9 cellular contexts compared by ENCODE assay signal in the genomic region with DNA sequence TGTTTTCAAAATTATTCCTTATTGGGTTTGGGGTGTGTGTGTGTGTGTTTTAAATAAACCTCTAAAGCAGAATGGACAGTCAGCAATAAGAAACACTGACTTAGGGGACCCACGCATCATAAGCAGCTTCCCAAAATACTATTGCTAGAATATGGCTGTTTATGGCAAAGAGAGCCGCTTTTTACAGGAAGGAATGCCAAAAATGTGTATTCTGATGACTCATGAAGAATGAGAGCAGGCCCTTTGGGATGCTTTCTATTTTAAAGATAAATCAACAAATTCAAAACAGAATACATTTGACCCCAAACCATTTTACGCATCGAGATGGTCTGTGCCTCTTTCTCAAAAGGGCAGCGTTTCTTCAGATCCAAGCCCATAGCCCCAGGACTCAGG. TPM values are rescaled to one million over a fixed set of nuclear protein-coding genes. Genes with fewer than 3 reads are reported as not detected.
A peak's percentile ranks its signal among the peaks of the same experiment; 100 is the strongest.
DNase-seq lines count a peak whose midpoint lies in the region; ATAC-seq and TF ChIP-seq lines count a peak whose summit lies in the region.
"Had no signal": no experiment of that assay in that cellular context is flagged by ENCODE, and none has a peak within 500 bp of the region (broad histone marks: within the 10 kb centered on the region; RNA-seq: fewer than 3 reads in every experiment).

No MANE protein-coding gene starts in this region.

- no peak overlapping the region for H3K27ac ChIP-seq in PC-3 (ENCODE audit: low read length)
- H3K27ac ChIP-seq in WERI-Rb-1: no peak overlapping the region

- peaks cover 29% of the 10 kb centered on the region for H3K79me2 ChIP-seq in PC-3 (ENCODE audit: low read length)

- intact Hi-C loops in PC-3 (cut with micrococcal nuclease): loop anchor here (1.0 kb wide), 1 partner anchor 72 kb away; no protein-coding TSS in a partner anchor

- H3K4me3 ChIP-seq in PC-3 (ENCODE audit: low read length): no peak overlapping the region
- H3K4me3 ChIP-seq in WERI-Rb-1 (ENCODE audit: low read depth, low read length): no peak overlapping the region

- peaks cover 22% of the 10 kb centered on the region for H3K4me1 ChIP-seq in PC-3 (ENCODE audit: insufficient read depth, low read length)

- no peaks in the 10 kb centered on the region for H3K9me2 ChIP-seq in PC-3 (replicated peaks; ENCODE audit: low read length)

- H3K4me1 Mint-ChIP-seq in nephron progenitor cell: peaks cover 8% of the 10 kb centered on the region

- H3K9ac ChIP-seq in PC-3 (ENCODE audit: low read length): no peak overlapping the region

- CTCF ChIA-PET in PC-3 (lab: Charles Lee): no interaction called here

- POLR2A ChIA-PET in PC-3 (lab: Charles Lee; ENCODE audit: unreplicated experiment): no interaction called here

- peaks cover 7% of the 10 kb centered on the region for H3K9me3 Mint-ChIP-seq in nephron progenitor cell
- H3K9me3 Mint-ChIP-seq in activated naive CD4-positive, alpha-beta T cell treated with anti-CD3 and anti-CD28 coated beads, Interleukin-2, amount 50 U/mL, for 72 hours: peaks cover 0 to 4% of the 10 kb centered on the region in 2 donors

- peak overlapping the region; percentile 42 for H3K4me2 ChIP-seq in PC-3 (ENCODE audit: low read length)

- H3K9me3 ChIP-seq in PC-3 (ENCODE audit: low read length) (no peaks in the 10 kb centered on the region), WERI-Rb-1 (ENCODE audit: severe bottlenecking) (no peaks in the 10 kb centered on the region)

- H3F3A ChIP-seq in PC-3 (ENCODE audit: low read length, unreplicated experiment): no peaks in the 10 kb centered on the region

- peaks cover 45% of the 10 kb centered on the region for H3K36me3 Mint-ChIP-seq in nephron progenitor cell (ENCODE audit: low read depth)
- peaks cover 13 to 19% of the 10 kb centered on the region in 2 donors for H3K36me3 Mint-ChIP-seq in activated naive CD4-positive, alpha-beta T cell treated with anti-CD3 and anti-CD28 coated beads, Interleukin-2, amount 50 U/mL, for 72 hours

- H3K4me3 Mint-ChIP-seq in nephron progenitor cell: no peak overlapping the region

- H3K27me3 ChIP-seq in PC-3 (ENCODE audit: low read length) (no peaks in the 10 kb centered on the region), WERI-Rb-1 (ENCODE audit: insufficient read depth, low read depth, severe bottlenecking) (no peaks in the 10 kb centered on the region)

- H3K27ac Mint-ChIP-seq in nephron progenitor cell: peak overlapping the region; percentile 74
- peak overlapping the region in 1 of 2 donors; percentile 23 for H3K27ac Mint-ChIP-seq in activated naive CD4-positive, alpha-beta T cell treated with anti-CD3 and anti-CD28 coated beads, Interleukin-2, amount 50 U/mL, for 72 hours

- peaks cover 6% of the 10 kb centered on the region; the same call in 1 of the 2 replicates for H3K36me3 ChIP-seq in PC-3 (ENCODE audit: low read depth, low read length)
- H3K36me3 ChIP-seq in WERI-Rb-1: peaks cover 29% of the 10 kb centered on the region

- BruUV-seq in PC-3 (replicated peaks; lab: Mats Ljungman, UMichigan): no TSS peak

- ATAC-seq in PC-3 (peak; percentile 56), GM18868 (IDR thresholded peaks at IDR 0.05; ENCODE audit: unreplicated experiment) (no peak), GM18502 (IDR thresholded peaks at IDR 0.05; ENCODE audit: poor library complexity, unreplicated experiment) (no peak)
- no peak for ATAC-seq in activated naive CD4-positive, alpha-beta T cell treated with anti-CD3 and anti-CD28 coated beads, Interleukin-2, amount 50 U/mL, for 72 hours

- H3K27me3 Mint-ChIP-seq in nephron progenitor cell (ENCODE audit: low read depth, poor library complexity): no peaks in the 10 kb centered on the region

- H2AFZ ChIP-seq in PC-3 (ENCODE audit: low read length): no peak overlapping the region

- DNase-seq in AG08395 (ENCODE audit: low spot score): peak; percentile 86
- peak; percentile 41 for DNase-seq in PC-3
- peak; percentile 32 for DNase-seq in epidermal melanocyte (ENCODE audit: insufficient read length, low spot score)
- DNase-seq in nephron progenitor cell: no peak
- DNase-seq in activated naive CD4-positive, alpha-beta T cell treated with anti-CD3 and anti-CD28 coated beads, Interleukin-2, amount 50 U/mL, for 72 hours (ENCODE audit: low spot score in 2 of 2): no peak
- no peak for DNase-seq in WERI-Rb-1
- DNase-seq: DMS153 had no signal

- TF ChIP-seq CTCF in PC-3 (conservative IDR thresholded peaks at IDR 0.05; ENCODE audit: low read depth, low read length): no peak
- no peak for TF ChIP-seq CTCF in nephron progenitor cell (IDR thresholded peaks at IDR 0.05)
- TF ChIP-seq CTCF in WERI-Rb-1 (IDR thresholded peaks at IDR 0.05; ENCODE audit: low read depth, low read length): no peak

- H4K20me1 ChIP-seq in PC-3 (ENCODE audit: low read length): no peaks in the 10 kb centered on the region

RNA-seq across cellular contexts. Expression of gene ARHGAP17, which starts 37.5 kb away (rescaled TPM):
- total RNA-seq in PC-3 (2014; rRNA removed): 12.8 and 15.7 TPM in 2 replicates
- 10 to 100 TPM; 66.8 to 72.0 TPM for total RNA-seq in activated naive CD4-positive, alpha-beta T cell treated with anti-CD3 and anti-CD28 coated beads, Interleukin-2, amount 50 U/mL, for 72 hours

Comparison
In these comparisons a context has a peak if more than half of its experiments do, and no peak if none do; other contexts are left out.
1. DNase-seq: peak in AG08395 (single experiment), PC-3 (single experiment) and epidermal melanocyte (single experiment); none in nephron progenitor cell (single experiment), activated naive CD4-positive, alpha-beta T cell treated with anti-CD3 and anti-CD28 coated beads, Interleukin-2, amount 50 U/mL, for 72 hours (0 of 2) and WERI-Rb-1 (single experiment).